20 cellular contexts compared by ENCODE assay signal in the genomic region with DNA sequence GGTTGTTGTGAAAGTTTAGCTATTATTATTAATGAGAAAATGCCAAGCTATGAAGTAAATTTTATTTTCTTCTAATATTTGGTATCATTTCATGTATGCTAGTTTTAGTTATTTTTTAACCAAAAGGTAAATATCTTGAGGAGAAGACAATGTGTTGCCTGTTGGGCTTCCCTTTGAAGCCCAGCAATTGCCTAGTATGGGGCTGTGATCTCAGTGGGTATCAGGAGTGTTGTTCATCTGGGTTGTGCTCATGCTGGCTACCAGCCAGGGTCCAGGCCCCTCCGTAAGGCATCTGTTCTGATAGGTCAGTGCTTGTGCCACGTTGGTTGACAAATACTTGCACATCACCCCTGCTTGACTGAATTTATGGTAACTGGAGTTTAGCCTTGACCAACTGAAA. TPM values are rescaled to one million over a fixed set of nuclear protein-coding genes. Genes with fewer than 3 reads are reported as not detected.
A peak's percentile ranks its signal among the peaks of the same experiment; 100 is the strongest.
DNase-seq lines count a peak whose midpoint lies in the region; ATAC-seq, FAIRE-seq and TF ChIP-seq lines count a peak whose summit lies in the region.
"Had no signal": no experiment of that assay in that cellular context is flagged by ENCODE, and none has a peak within 500 bp of the region (broad histone marks: within the 10 kb centered on the region; RNA-seq: fewer than 3 reads in every experiment).

No MANE protein-coding gene starts in this region.

- peak overlapping the region in 8 of 11 experiments; percentile 28 to 82 (median 62); a peak in 12 of 22 replicates for H3K27ac ChIP-seq in BLaER1 treated with 17β-estradiol and CSF1 and Interleukin-3, amounts not matched to agents 10 nM and 100 nM
- H3K27ac ChIP-seq in neutrophil (peak overlapping the region; percentile 99), psoas muscle (no peak overlapping the region)
- H3K27ac ChIP-seq: C4-2B, KMS-11, PC-9, RWPE1 had no signal

- H3K9ac ChIP-seq in BLaER1 treated with 17β-estradiol and CSF1 and Interleukin-3, amounts not matched to agents 10 nM and 100 nM, result peak overlapping the region in 2 of 11 experiments; percentile 32 to 56; a peak in 2 of 22 replicates
- H3K9ac ChIP-seq: KMS-11 had no signal

- FAIRE-seq in GM18507 (lab: Jason Lieb, UNC), result peak; percentile 33

- H3K4me3 ChIP-seq in BLaER1 treated with 17β-estradiol and CSF1 and Interleukin-3, amounts not matched to agents 10 nM and 100 nM, result no peak overlapping the region
- H3K4me3 ChIP-seq in neutrophil (ENCODE audit: low read depth in 1 of 2, low read length in 1 of 2) (peak overlapping the region in 1 of 2 experiments; percentile 33), psoas muscle (no peak overlapping the region)
- H3K4me3 ChIP-seq: GM23338, PC-9 had no signal

- no peaks in the 10 kb centered on the region for H4K20me1 ChIP-seq in BLaER1 treated with 17β-estradiol and CSF1 and Interleukin-3, amounts not matched to agents 10 nM and 100 nM

- peak overlapping the region in 7 of 11 experiments; percentile 47 to 76 (median 57); a peak in 12 of 22 replicates for H3K4me2 ChIP-seq in BLaER1 treated with 17β-estradiol and CSF1 and Interleukin-3, amounts not matched to agents 10 nM and 100 nM
- H3K4me2 ChIP-seq: GM23338, KMS-11, PC-9 had no signal

- DNase-seq in GM18507 (ENCODE audit: extremely low spot score, insufficient read length, low read depth), result no peak
- DNase-seq in NOMO-1 treated with DMSO at 0.1 percent for 48 hours (lab: John Stamatoyannopoulos, UW; ENCODE audit: unreplicated experiment), result peak; percentile 64
- no peak for DNase-seq in NCI-H446 treated with DMSO at 0.1 percent for 48 hours (lab: John Stamatoyannopoulos, UW)
- no peak for DNase-seq in psoas muscle
- DNase-seq: DMS 273 treated with DMSO at 0.1 percent for 48 hours, GDM1, NCI-H1105, NCI-H1694, NCI-H2081 treated with DMSO at 0.1 percent for 48 hours, NCI-H510A treated with DMSO at 0.1 percent for 48 hours, NCI-H82, PC-9 had no signal

- TF ChIP-seq CTCF in neutrophil (IDR thresholded peaks at IDR 0.05) (no peak), psoas muscle (IDR thresholded peaks at IDR 0.05) (no peak)

- peaks cover 4 to 18% (median 9%) of the 10 kb centered on the region in 11 experiments; a peak in 14 of 22 replicates for H3K9me3 ChIP-seq in BLaER1 treated with 17β-estradiol and CSF1 and Interleukin-3, amounts not matched to agents 10 nM and 100 nM (replicated peaks in 1 of 11)
- no peaks in the 10 kb centered on the region for H3K9me3 ChIP-seq in neutrophil
- no peaks in the 10 kb centered on the region for H3K9me3 ChIP-seq in psoas muscle

- peaks cover 0 to 16% (median 10%) of the 10 kb centered on the region in 11 experiments; a peak in 15 of 22 replicates for H3K27me3 ChIP-seq in BLaER1 treated with 17β-estradiol and CSF1 and Interleukin-3, amounts not matched to agents 10 nM and 100 nM
- H3K27me3 ChIP-seq in neutrophil (no peaks in the 10 kb centered on the region), psoas muscle (ENCODE audit: insufficient read depth in 3 of 3, low read length in 2 of 3) (no peaks in the 10 kb centered on the region)

- WGBS in psoas muscle, 3 donors, result 76 to 93% (median 83%) methylated on average over 2 of the region's 2 CpGs

- intact Hi-C loops in psoas muscle (cut with DNase I), result no loop called here

- peaks cover 25 to 66% (median 37%) of the 10 kb centered on the region in 10 experiments for H3K4me1 ChIP-seq in BLaER1 treated with 17β-estradiol and CSF1 and Interleukin-3, amounts not matched to agents 10 nM and 100 nM
- H3K4me1 ChIP-seq in neutrophil (ENCODE audit: control insufficient read depth in 1 of 2, insufficient read depth in 1 of 2, low read depth in 1 of 2, low read length in 1 of 2) (peaks cover 79 to 85% of the 10 kb centered on the region in 2 experiments), psoas muscle (peaks cover 9% of the 10 kb centered on the region)

- H3K36me3 ChIP-seq in BLaER1 treated with 17β-estradiol and CSF1 and Interleukin-3, amounts not matched to agents 10 nM and 100 nM, result no peaks in the 10 kb centered on the region
- H3K36me3 ChIP-seq in neutrophil (no peaks in the 10 kb centered on the region), psoas muscle (ENCODE audit: insufficient read depth in 1 of 2, low read depth in 1 of 2) (no peaks in the 10 kb centered on the region)

- ATAC-seq in HG03196 (IDR thresholded peaks at IDR 0.05; ENCODE audit: unreplicated experiment) (no peak), psoas muscle (no peak)
- ATAC-seq: GM23338, HCT116 had no signal

RNA-seq across cellular contexts. Expression of gene DARS1, which starts 38.0 kb away (rescaled TPM):
- total RNA-seq in psoas muscle, result 10 to 100 TPM; 61.8 to 89.7 (median 73.4) TPM
- 10 to 100 TPM; 54.2 to 81.2 (median 73.5) TPM for polyA plus RNA-seq in psoas muscle
